In genomic region chr2:135975702-135976101, GRCh38 we compare ENCODE assay signal across 22 cellular contexts.
"Had no signal": no experiment of that assay in that cellular context is flagged by ENCODE, and none has a peak within 500 bp of the region (broad histone marks: within the 10 kb centered on the region; RNA-seq: fewer than 3 reads in every experiment).

No MANE protein-coding gene starts in this region.

- H3K27me3 ChIP-seq: adrenal gland had no signal

- H3K27me3 Mint-ChIP-seq: activated naive CD8-positive, alpha-beta T cell treated with anti-CD3 and anti-CD28 coated beads, Interleukin-2, amount 10 ng/mL, durations not matched to agents 7 days and 5 days; activated T-helper 17 cell treated with anti-CD3 and anti-CD28 coated beads, Interleukin-2, amount 50 U/mL, for 72 hours had no signal

- H3K4me3 ChIP-seq: adrenal gland, SK-N-MC had no signal

- DNase-seq: activated CD4-positive, alpha-beta T cell treated with anti-CD3 and anti-CD28 coated beads for 48 hours; activated CD4-positive, alpha-beta T cell treated with anti-CD3 and anti-CD28 coated beads, Interleukin-2, amount 50 U/mL, for 48 hours; activated gamma-delta T cell; activated naive CD4-positive, alpha-beta T cell treated with anti-CD3 and anti-CD28 coated beads for 36 hours; activated naive CD8-positive, alpha-beta T cell treated with anti-CD3 and anti-CD28 coated beads, Interleukin-2, amount 10 ng/mL, durations not matched to agents 7 days and 5 days; activated T-cell treated with anti-CD3 and anti-CD28 coated beads for 4 hours; activated T-cell treated with anti-CD3 and anti-CD28 coated beads, Interleukin-2, amount 50 U/mL, for 48 hours; adrenal gland; anterior cingulate cortex; cerebellar nuclear complex; NCI-H1048; NCI-H146; NCI-H187 treated with DMSO at 0.1 percent for 48 hours; NCI-H2081 treated with DMSO at 0.1 percent for 48 hours; NCI-H446; NCI-H524; T-helper 1 cell; WERI-Rb-1 had no signal

- ATAC-seq: activated CD4-positive, CD25-positive, alpha-beta regulatory T cell treated with anti-CD3 and anti-CD28 coated beads, Interleukin-2, amount 50 U/mL, for 24 hours; activated T-helper 17 cell treated with anti-CD3 and anti-CD28 coated beads, Interleukin-2, amount 50 U/mL, for 72 hours had no signal

- H3K4me1 ChIP-seq: adrenal gland had no signal

- H3K27ac Mint-ChIP-seq: activated naive CD4-positive, alpha-beta T cell treated with anti-CD3 and anti-CD28 coated beads for 36 hours; activated naive CD8-positive, alpha-beta T cell treated with anti-CD3 and anti-CD28 coated beads, Interleukin-2, amount 10 ng/mL, durations not matched to agents 7 days and 5 days; activated T-helper 17 cell treated with anti-CD3 and anti-CD28 coated beads, Interleukin-2, amount 50 U/mL, for 72 hours had no signal

- H3K27ac ChIP-seq: adrenal gland, SK-N-MC, WERI-Rb-1 had no signal

- H3K4me3 Mint-ChIP-seq: activated naive CD4-positive, alpha-beta T cell treated with anti-CD3 and anti-CD28 coated beads for 36 hours; activated naive CD8-positive, alpha-beta T cell treated with anti-CD3 and anti-CD28 coated beads, Interleukin-2, amount 10 ng/mL, durations not matched to agents 7 days and 5 days had no signal

- FAIRE-seq: colon had no signal
